ENCODE assay signal across 17 cellular contexts in the genomic region with DNA sequence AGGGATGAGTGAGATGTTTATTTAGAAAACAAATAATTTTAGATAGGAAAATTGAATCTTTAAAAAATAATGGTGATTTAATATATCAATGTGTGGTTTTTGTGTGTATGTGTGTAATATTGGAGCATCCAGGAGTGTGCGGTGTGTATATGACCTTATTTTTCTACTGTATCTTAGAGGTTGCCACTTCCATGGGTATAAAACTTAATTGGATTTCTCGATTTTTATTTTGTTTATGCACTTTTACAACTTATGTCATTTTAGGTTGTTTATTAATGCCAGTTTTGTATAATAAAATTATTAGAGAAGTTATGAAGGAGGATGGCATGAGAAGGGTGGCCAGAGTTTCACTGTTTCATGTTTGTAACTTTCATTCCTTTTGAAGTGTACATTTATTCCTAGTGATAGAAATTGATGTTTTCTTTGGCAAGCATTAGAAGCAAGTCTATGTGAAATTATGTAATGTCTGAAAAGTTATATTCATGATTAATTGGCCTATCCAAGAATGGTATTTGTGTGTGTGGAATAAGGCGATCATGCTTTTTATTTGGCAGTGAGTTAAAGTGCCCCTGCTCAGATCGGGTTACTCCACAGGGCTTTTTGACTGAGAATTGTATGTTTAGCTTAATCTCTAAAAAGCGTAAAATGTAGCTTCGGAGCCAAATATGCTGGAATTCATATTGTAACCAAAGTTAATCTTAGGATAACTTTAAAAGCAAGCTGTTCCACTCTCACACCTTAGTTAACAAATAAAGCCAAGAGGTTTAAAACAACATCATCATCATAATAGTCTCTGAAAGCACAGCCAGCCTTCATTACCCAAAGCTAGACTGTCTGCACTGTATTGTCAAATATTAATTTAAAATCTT.
A peak's percentile ranks its signal among the peaks of the same experiment; 100 is the strongest.
DNase-seq lines count a peak whose midpoint lies in the region; ATAC-seq, FAIRE-seq and TF ChIP-seq lines count a peak whose summit lies in the region.
"Had no signal": no experiment of that assay in that cellular context is flagged by ENCODE, and none has a peak within 500 bp of the region (broad histone marks: within the 10 kb centered on the region; RNA-seq: fewer than 3 reads in every experiment).

No MANE protein-coding gene starts in this region.

- no peaks in the 10 kb centered on the region for H3K27me3 Mint-ChIP-seq in stimulated activated naive B cell treated with anti-CD40 and anti-IgM and Interleukin-4, amounts not matched to agents 10 μg/mL and 1 μg/mL and 100 μg/mL, for 72 hours
- no peaks in the 10 kb centered on the region for H3K27me3 Mint-ChIP-seq in progenitor cell of endocrine pancreas
- H3K27me3 Mint-ChIP-seq: stimulated activated naive CD8-positive, alpha-beta T cell treated with anti-CD3 and anti-CD28 coated beads, Interleukin-15, amount 100 ng/mL, for 72 hours had no signal

- H3K36me3 Mint-ChIP-seq in stimulated activated naive B cell treated with anti-CD40 and anti-IgM and Interleukin-4, amounts not matched to agents 10 μg/mL and 1 μg/mL and 100 μg/mL, for 72 hours = peaks cover 0 to 13% of the 10 kb centered on the region in 2 donors
- peaks cover 3% of the 10 kb centered on the region for H3K36me3 Mint-ChIP-seq in progenitor cell of endocrine pancreas (ENCODE audit: insufficient read depth)

- peak; percentile 88 for ATAC-seq in SK-N-SH treated with all-trans-retinoic acid at 6 μM for 48 hours
- no peak for ATAC-seq in stimulated activated naive B cell treated with anti-CD40 and anti-IgM and Interleukin-4, amounts not matched to agents 10 μg/mL and 1 μg/mL and 100 μg/mL, for 72 hours (replicated peaks)
- ATAC-seq: stimulated activated naive CD8-positive, alpha-beta T cell treated with anti-CD3 and anti-CD28 coated beads, Interleukin-15, amount 100 ng/mL, for 72 hours had no signal

- H3K4me3 Mint-ChIP-seq in stimulated activated naive B cell treated with anti-CD40 and anti-IgM and Interleukin-4, amounts not matched to agents 10 μg/mL and 1 μg/mL and 100 μg/mL, for 72 hours = no peak overlapping the region
- H3K4me3 Mint-ChIP-seq in progenitor cell of endocrine pancreas (ENCODE audit: low read depth) = no peak overlapping the region
- H3K4me3 Mint-ChIP-seq: stimulated activated naive CD8-positive, alpha-beta T cell treated with anti-CD3 and anti-CD28 coated beads, Interleukin-15, amount 100 ng/mL, for 72 hours; T-helper 1 cell treated with Interleukin-12 subunit alpha and Interleukin-12 subunit beta and Interleukin-4 antibody, amounts not matched to agents 30 μg/mL and 1 μg/mL, for 36 hours had no signal

- no peak overlapping the region for H3K4me3 ChIP-seq in parathyroid adenoma (ENCODE audit: low read depth, low read length)
- H3K4me3 ChIP-seq: lung had no signal

- no peak overlapping the region for H3K9ac ChIP-seq in parathyroid adenoma
- H3K9ac ChIP-seq: KMS-11 had no signal

- peak overlapping the region; percentile 47 for H3K4me2 ChIP-seq in parathyroid adenoma (ENCODE audit: low read length)
- H3K4me2 ChIP-seq: KMS-11 had no signal

- H3K9me3 Mint-ChIP-seq in stimulated activated naive B cell treated with anti-CD40 and anti-IgM and Interleukin-4, amounts not matched to agents 10 μg/mL and 1 μg/mL and 100 μg/mL, for 72 hours = no peaks in the 10 kb centered on the region
- H3K9me3 Mint-ChIP-seq in progenitor cell of endocrine pancreas (ENCODE audit: low read depth) = no peaks in the 10 kb centered on the region
- H3K9me3 Mint-ChIP-seq: stimulated activated naive CD8-positive, alpha-beta T cell treated with anti-CD3 and anti-CD28 coated beads, Interleukin-15, amount 100 ng/mL, for 72 hours; T-helper 1 cell treated with Interleukin-12 subunit alpha and Interleukin-12 subunit beta and Interleukin-4 antibody, amounts not matched to agents 30 μg/mL and 1 μg/mL, for 36 hours had no signal

- peaks cover 15 to 35% of the 10 kb centered on the region in 2 donors for H3K4me1 Mint-ChIP-seq in stimulated activated naive B cell treated with anti-CD40 and anti-IgM and Interleukin-4, amounts not matched to agents 10 μg/mL and 1 μg/mL and 100 μg/mL, for 72 hours
- H3K4me1 Mint-ChIP-seq in progenitor cell of endocrine pancreas (ENCODE audit: low read depth) = peaks cover 33% of the 10 kb centered on the region

- H3K27ac ChIP-seq in parathyroid adenoma = no peak overlapping the region
- H3K27ac ChIP-seq: KMS-11 had no signal

- DNase-seq in fibroblast of peridontal ligament (ENCODE audit: extremely low read depth) = peak; percentile 82
- no peak for DNase-seq in germinal center (ENCODE audit: low spot score)
- no peak for DNase-seq in stimulated activated naive B cell treated with anti-CD40 and anti-IgM and Interleukin-4, amounts not matched to agents 10 μg/mL and 1 μg/mL and 100 μg/mL, for 72 hours
- no peak for DNase-seq in DMS79 (lab: John Stamatoyannopoulos, UW)
- no peak for DNase-seq in progenitor cell of endocrine pancreas (ENCODE audit: low spot score, unreplicated experiment)
- DNase-seq: activated CD4-positive, alpha-beta T cell treated with anti-CD3 and anti-CD28 coated beads, Interleukin-2, amount 50 U/mL, for 1 hour; activated gamma-delta T cell; GF-D8; NCI-H1930; stimulated activated CD4-positive, alpha-beta T cell treated with anti-CD3 and anti-CD28 coated beads, Interleukin-4, amount 100 ng/mL, for 24 hours; stimulated activated naive CD8-positive, alpha-beta T cell treated with anti-CD3 and anti-CD28 coated beads, Interleukin-15, amount 100 ng/mL, for 72 hours had no signal

- H2AFZ ChIP-seq in parathyroid adenoma = no peak overlapping the region

- no peak overlapping the region for H3K27ac Mint-ChIP-seq in stimulated activated naive B cell treated with anti-CD40 and anti-IgM and Interleukin-4, amounts not matched to agents 10 μg/mL and 1 μg/mL and 100 μg/mL, for 72 hours
- no peak overlapping the region for H3K27ac Mint-ChIP-seq in progenitor cell of endocrine pancreas
- H3K27ac Mint-ChIP-seq: stimulated activated naive CD8-positive, alpha-beta T cell treated with anti-CD3 and anti-CD28 coated beads, Interleukin-15, amount 100 ng/mL, for 72 hours; T-helper 1 cell treated with Interleukin-12 subunit alpha and Interleukin-12 subunit beta and Interleukin-4 antibody, amounts not matched to agents 30 μg/mL and 1 μg/mL, for 36 hours had no signal

- H3K36me3 ChIP-seq in parathyroid adenoma (ENCODE audit: control insufficient read depth, insufficient read depth, low read length) = no peaks in the 10 kb centered on the region

- FAIRE-seq in G401.6 (lab: Jason Lieb, UNC) = peak; percentile 27

- no peaks in the 10 kb centered on the region for H3K27me3 ChIP-seq in parathyroid adenoma (ENCODE audit: control insufficient read depth, insufficient read depth, low read length)

- H3K4me1 ChIP-seq in parathyroid adenoma = peaks cover 11% of the 10 kb centered on the region

- H3K79me2 ChIP-seq in parathyroid adenoma = peaks cover 41% of the 10 kb centered on the region

- no peaks in the 10 kb centered on the region for H3K9me3 ChIP-seq in parathyroid adenoma (ENCODE audit: control insufficient read depth, low read length)

- TF ChIP-seq CTCF in parathyroid adenoma (IDR thresholded peaks at IDR 0.05) (no peak), progenitor cell of endocrine pancreas (IDR thresholded peaks at IDR 0.05; ENCODE audit: unreplicated experiment) (no peak)

TF ChIP-seq in SK-N-SH treated with all-trans-retinoic acid at 6 μM for 48 hours, 23 proteins besides CTCF, POLR2A, EP300 and RAD21:
- TF ChIP-seq ZC3H10 (CRISPR knock-in tag; IDR thresholded peaks at IDR 0.05) (peak; percentile 59; the same call in 1 of the 2 replicates), TOX (CRISPR knock-in tag; IDR thresholded peaks at IDR 0.05; ENCODE audit: borderline replicate concordance) (peak; percentile 75; the same call in 1 of the 2 replicates), ISL1 (CRISPR knock-in tag; IDR thresholded peaks at IDR 0.05) (peak; percentile 90), CSDC2 (CRISPR knock-in tag; IDR thresholded peaks at IDR 0.05) (no peak), PPARA (CRISPR knock-in tag; IDR thresholded peaks at IDR 0.05; ENCODE audit: borderline replicate concordance) (no peak)
- TF ChIP-seq, protein P1, sequence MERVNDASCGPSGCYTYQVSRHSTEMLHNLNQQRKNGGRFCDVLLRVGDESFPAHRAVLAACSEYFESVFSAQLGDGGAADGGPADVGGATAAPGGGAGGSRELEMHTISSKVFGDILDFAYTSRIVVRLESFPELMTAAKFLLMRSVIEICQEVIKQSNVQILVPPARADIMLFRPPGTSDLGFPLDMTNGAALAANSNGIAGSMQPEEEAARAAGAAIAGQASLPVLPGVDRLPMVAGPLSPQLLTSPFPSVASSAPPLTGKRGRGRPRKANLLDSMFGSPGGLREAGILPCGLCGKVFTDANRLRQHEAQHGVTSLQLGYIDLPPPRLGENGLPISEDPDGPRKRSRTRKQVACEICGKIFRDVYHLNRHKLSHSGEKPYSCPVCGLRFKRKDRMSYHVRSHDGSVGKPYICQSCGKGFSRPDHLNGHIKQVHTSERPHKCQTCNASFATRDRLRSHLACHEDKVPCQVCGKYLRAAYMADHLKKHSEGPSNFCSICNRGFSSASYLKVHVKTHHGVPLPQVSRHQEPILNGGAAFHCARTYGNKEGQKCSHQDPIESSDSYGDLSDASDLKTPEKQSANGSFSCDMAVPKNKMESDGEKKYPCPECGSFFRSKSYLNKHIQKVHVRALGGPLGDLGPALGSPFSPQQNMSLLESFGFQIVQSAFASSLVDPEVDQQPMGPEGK (CRISPR knock-in tag; IDR thresholded peaks at IDR 0.05; ENCODE audit: borderline replicate concordance) = peak; percentile 26; the same call in 1 of the 2 replicates
- TF ChIP-seq, protein P2, sequence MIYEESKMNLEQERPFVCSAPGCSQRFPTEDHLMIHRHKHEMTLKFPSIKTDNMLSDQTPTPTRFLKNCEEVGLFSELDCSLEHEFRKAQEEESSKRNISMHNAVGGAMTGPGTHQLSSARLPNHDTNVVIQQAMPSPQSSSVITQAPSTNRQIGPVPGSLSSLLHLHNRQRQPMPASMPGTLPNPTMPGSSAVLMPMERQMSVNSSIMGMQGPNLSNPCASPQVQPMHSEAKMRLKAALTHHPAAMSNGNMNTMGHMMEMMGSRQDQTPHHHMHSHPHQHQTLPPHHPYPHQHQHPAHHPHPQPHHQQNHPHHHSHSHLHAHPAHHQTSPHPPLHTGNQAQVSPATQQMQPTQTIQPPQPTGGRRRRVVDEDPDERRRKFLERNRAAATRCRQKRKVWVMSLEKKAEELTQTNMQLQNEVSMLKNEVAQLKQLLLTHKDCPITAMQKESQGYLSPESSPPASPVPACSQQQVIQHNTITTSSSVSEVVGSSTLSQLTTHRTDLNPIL (CRISPR knock-in tag; IDR thresholded peaks at IDR 0.05; ENCODE audit: low read depth) = peak; percentile 62
